Comparison of ENCODE assay signal across 8 cellular contexts in genomic region chr5:155943516-155944407, GRCh38.
DNase-seq lines count a peak whose midpoint lies in the region; ATAC-seq and TF ChIP-seq lines count a peak whose summit lies in the region.

No MANE protein-coding gene starts in this region.

- no peak overlapping the region for H2AFZ ChIP-seq in osteoblast (ENCODE audit: low read length)

- peaks cover 0 to 2% (median 0%) of the 10 kb centered on the region in 7 donors for H3K9me3 Mint-ChIP-seq in CD4-positive, CD25-positive, alpha-beta regulatory T cell

- H4K20me1 ChIP-seq in osteoblast (ENCODE audit: insufficient read depth, low read length): no peaks in the 10 kb centered on the region

- H3K4me3 ChIP-seq in CD4-positive, CD25-positive, alpha-beta regulatory T cell (ENCODE audit: low read depth, low read length): no peak overlapping the region
- H3K4me3 ChIP-seq in osteoblast (ENCODE audit: insufficient read depth, low read length): no peak overlapping the region

- H3K4me1 Mint-ChIP-seq in CD4-positive, CD25-positive, alpha-beta regulatory T cell: peaks cover 0 to 4% (median 0%) of the 10 kb centered on the region in 4 donors

- H3K36me3 ChIP-seq in CD4-positive, CD25-positive, alpha-beta regulatory T cell (ENCODE audit: control insufficient read depth, insufficient read depth, low read length): no peaks in the 10 kb centered on the region
- H3K36me3 ChIP-seq in osteoblast (ENCODE audit: insufficient read depth, low read length): no peaks in the 10 kb centered on the region

- H3K4me1 ChIP-seq in CD4-positive, CD25-positive, alpha-beta regulatory T cell (ENCODE audit: control insufficient read depth, insufficient read depth, low read length, poor library complexity, severe bottlenecking): no peaks in the 10 kb centered on the region
- H3K4me1 ChIP-seq in osteoblast (ENCODE audit: insufficient read depth, low read length): no peaks in the 10 kb centered on the region

- no peak overlapping the region for H3K4me3 Mint-ChIP-seq in CD4-positive, CD25-positive, alpha-beta regulatory T cell

- no peaks in the 10 kb centered on the region for H3K27me3 ChIP-seq in CD4-positive, CD25-positive, alpha-beta regulatory T cell (ENCODE audit: control insufficient read depth, insufficient read depth, low read length)
- no peaks in the 10 kb centered on the region for H3K27me3 ChIP-seq in osteoblast (ENCODE audit: insufficient read depth, low read length)

- no peaks in the 10 kb centered on the region for H3K79me2 ChIP-seq in osteoblast (ENCODE audit: insufficient read depth, low read length)

- no peaks in the 10 kb centered on the region for H3K27me3 Mint-ChIP-seq in CD4-positive, CD25-positive, alpha-beta regulatory T cell

- H3K27ac Mint-ChIP-seq in CD4-positive, CD25-positive, alpha-beta regulatory T cell: no peak overlapping the region

- no peaks in the 10 kb centered on the region for H3K36me3 Mint-ChIP-seq in CD4-positive, CD25-positive, alpha-beta regulatory T cell

- H3K27ac ChIP-seq in CD4-positive, CD25-positive, alpha-beta regulatory T cell (ENCODE audit: insufficient read depth, low read length, poor library complexity, severe bottlenecking): no peak overlapping the region
- no peak overlapping the region for H3K27ac ChIP-seq in osteoblast (ENCODE audit: low read depth, low read length)

- peak; percentile 89 for TF ChIP-seq CTCF in osteoblast (IDR thresholded peaks at IDR 0.05; ENCODE audit: extremely low read depth, low read depth, low read length)

- no peaks in the 10 kb centered on the region for H3K9me3 ChIP-seq in CD4-positive, CD25-positive, alpha-beta regulatory T cell (ENCODE audit: control insufficient read depth in 2 of 2, low read length in 2 of 2)
- no peaks in the 10 kb centered on the region for H3K9me3 ChIP-seq in osteoblast (ENCODE audit: low read depth, low read length)

- DNase-seq in CD4-positive, CD25-positive, alpha-beta regulatory T cell: peak in 2 of 3 donors; percentile 8 to 47
- DNase-seq in NCI-H2227 treated with DMSO at 0.1 percent for 48 hours (lab: John Stamatoyannopoulos, UW): peak; percentile 60
- DNase-seq in activated T-cell treated with anti-CD3 and anti-CD28 coated beads, Interleukin-2, amount 50 U/mL, for 48 hours: peak; percentile 20 to 28
- peak; percentile 59 for DNase-seq in foreskin melanocyte
- peak; percentile 72 for DNase-seq in osteoblast (ENCODE audit: insufficient read length, low spot score, missing footprints)
- DNase-seq in NCI-H226: no peak

- peak in 1 of 2 donors; percentile 52 for ATAC-seq in CD4-positive, CD25-positive, alpha-beta regulatory T cell (ENCODE audit: low read depth in 2 of 2)
- ATAC-seq in GM18909 (IDR thresholded peaks at IDR 0.05; ENCODE audit: poor library complexity, unreplicated experiment) (peak; percentile 89), HG03066 (IDR thresholded peaks at IDR 0.05; ENCODE audit: low read depth, unreplicated experiment) (peak; percentile 82)

- H3K4me2 ChIP-seq in osteoblast (ENCODE audit: insufficient read depth, low read length): no peak overlapping the region
